Comparison of ENCODE assay signal across 1 cellular context in genomic region chr9:130117816-130118632, GRCh38.
TF ChIP-seq lines count a peak whose summit lies in the region.

No MANE protein-coding gene starts in this region.

TF ChIP-seq in IMR-90, 13 proteins besides CTCF, POLR2A, EP300 and RAD21 (continued from another document):
- peak; percentile 27; the same call in 1 of the 2 replicates for TF ChIP-seq USF2 (IDR thresholded peaks at IDR 0.05; ENCODE audit: low read depth, low read length)
- no peak for TF ChIP-seq RFX5 (IDR thresholded peaks at IDR 0.05; ENCODE audit: low read depth, low read length)
- peak; percentile 74; the same call in 1 of the 2 replicates for TF ChIP-seq NFE2L2 (IDR thresholded peaks at IDR 0.05; ENCODE audit: low read depth, low read length)
- peak; percentile 65 for TF ChIP-seq CEBPB (IDR thresholded peaks at IDR 0.05; ENCODE audit: low read depth, low read length)
- no peak for TF ChIP-seq MXI1 (IDR thresholded peaks at IDR 0.05; ENCODE audit: borderline replicate concordance, low read depth, low read length)
- no peak for TF ChIP-seq MAZ (IDR thresholded peaks at IDR 0.05; ENCODE audit: borderline replicate concordance, low read depth, low read length)
- no peak for TF ChIP-seq RCOR1 (IDR thresholded peaks at IDR 0.05; ENCODE audit: insufficient replicate concordance, low read length)
- peak; percentile 59 for TF ChIP-seq FOS (IDR thresholded peaks at IDR 0.05; ENCODE audit: low read depth, low read length)
